15 cellular contexts compared by ENCODE assay signal in genomic region chr5:169251685-169252084, GRCh38. TPM values are rescaled to one million over a fixed set of nuclear protein-coding genes. Genes with fewer than 3 reads are reported as not detected.
DNase-seq lines count a peak whose midpoint lies in the region; ATAC-seq and TF ChIP-seq lines count a peak whose summit lies in the region.
"Had no signal": no experiment of that assay in that cellular context is flagged by ENCODE, and none has a peak within 500 bp of the region (broad histone marks: within the 10 kb centered on the region; RNA-seq: fewer than 3 reads in every experiment).

No MANE protein-coding gene starts in this region.

- H3K9me3 ChIP-seq in osteoblast (ENCODE audit: low read depth, low read length) = no peaks in the 10 kb centered on the region
- H3K9me3 ChIP-seq in Peyer's patch = no peaks in the 10 kb centered on the region

- H3K79me2 ChIP-seq in osteoblast (ENCODE audit: insufficient read depth, low read length) = no peaks in the 10 kb centered on the region

- DNase-seq in EH (ENCODE audit: low read depth) = peak; percentile 64
- peak; percentile 45 for DNase-seq in M059J (ENCODE audit: low read depth)
- DNase-seq in cerebellar cortex (ENCODE audit: low spot score) = peak; percentile 95
- no peak for DNase-seq in osteoblast (ENCODE audit: insufficient read length, low spot score, missing footprints)
- DNase-seq in Peyer's patch = no peak
- DNase-seq in NCI-H2196 treated with DMSO at 0.1 percent for 48 hours (lab: John Stamatoyannopoulos, UW; ENCODE audit: unreplicated experiment) = no peak
- no peak for DNase-seq in activated CD4-positive, alpha-beta T cell treated with anti-CD3 and anti-CD28 coated beads for 48 hours
- DNase-seq: Calu3; CD4-positive, CD25-positive, alpha-beta regulatory T cell; DMS79 treated with DMSO at 0.1 percent for 48 hours; H7; NCI-H69; Right ventricle myocardium superior; SW 1271 had no signal

- H3K27ac ChIP-seq in osteoblast (ENCODE audit: low read depth, low read length) (no peak overlapping the region), Peyer's patch (no peak overlapping the region)

- no peaks in the 10 kb centered on the region for H3K27me3 ChIP-seq in osteoblast (ENCODE audit: insufficient read depth, low read length)
- H3K27me3 ChIP-seq in Peyer's patch = no peaks in the 10 kb centered on the region

- peaks cover 6% of the 10 kb centered on the region for H3K36me3 ChIP-seq in osteoblast (ENCODE audit: insufficient read depth, low read length)
- H3K36me3 ChIP-seq in Peyer's patch = no peaks in the 10 kb centered on the region

- peak overlapping the region; percentile 2 for H3K4me2 ChIP-seq in osteoblast (ENCODE audit: insufficient read depth, low read length)

- TF ChIP-seq CTCF in osteoblast (IDR thresholded peaks at IDR 0.05; ENCODE audit: extremely low read depth, low read depth, low read length) (no peak), Peyer's patch (IDR thresholded peaks at IDR 0.05) (no peak)

- ATAC-seq in HG03378 (IDR thresholded peaks at IDR 0.05; ENCODE audit: unreplicated experiment) = no peak

- no peak for TF ChIP-seq POLR2A in Peyer's patch (IDR thresholded peaks at IDR 0.05)

- no peaks in the 10 kb centered on the region for H4K20me1 ChIP-seq in osteoblast (ENCODE audit: insufficient read depth, low read length)

- H3K4me3 ChIP-seq in osteoblast (ENCODE audit: insufficient read depth, low read length) (no peak overlapping the region), Peyer's patch (no peak overlapping the region)

- H2AFZ ChIP-seq in osteoblast (ENCODE audit: low read length) = no peak overlapping the region

- H3K4me1 ChIP-seq in osteoblast (ENCODE audit: insufficient read depth, low read length) (peaks cover 19% of the 10 kb centered on the region), Peyer's patch (no peaks in the 10 kb centered on the region)

RNA-seq across cellular contexts. Expression of gene SLIT3, which starts 49.3 kb away (rescaled TPM):
- total RNA-seq in M059J (2014; rRNA removed; shearing (Covaris generic)) = 0.17 and 0.62 TPM in 2 replicates
- total RNA-seq in osteoblast (37.6 and 38.3 TPM in 2 replicates), Peyer's patch (10 to 100 TPM in 2 of 4 donors, 1 to 10 TPM in 2; 6.8 to 23.1 (median 13.3) TPM)
- total RNA-seq: Calu3; CD4-positive, CD25-positive, alpha-beta regulatory T cell had no signal

Comparison
In these comparisons a context has a peak if more than half of its experiments do, and no peak if none do; other contexts are left out.
1. DNase-seq: peak in EH (single experiment), M059J (single experiment) and cerebellar cortex (single experiment); none in osteoblast (single experiment), Peyer's patch (0 of 3), NCI-H2196 treated with DMSO at 0.1 percent for 48 hours (single experiment) and activated CD4-positive, alpha-beta T cell treated with anti-CD3 and anti-CD28 coated beads for 48 hours (single experiment).